1 cellular context compared by ENCODE assay signal in genomic region chr7:157408258-157409101, GRCh38.
TF ChIP-seq lines count a peak whose summit lies in the region.

No MANE protein-coding gene starts in this region.

TF ChIP-seq in WTC11, 78 proteins besides CTCF, POLR2A, EP300 and RAD21 (continued from another document):
- no peak for TF ChIP-seq OVOL2 (CRISPR knock-in tag; IDR thresholded peaks at IDR 0.05; ENCODE audit: borderline replicate concordance)
- no peak for TF ChIP-seq FOXK1 (CRISPR knock-in tag; IDR thresholded peaks at IDR 0.05)
